ENCODE assay signal across 10 cellular contexts in the genomic region with DNA sequence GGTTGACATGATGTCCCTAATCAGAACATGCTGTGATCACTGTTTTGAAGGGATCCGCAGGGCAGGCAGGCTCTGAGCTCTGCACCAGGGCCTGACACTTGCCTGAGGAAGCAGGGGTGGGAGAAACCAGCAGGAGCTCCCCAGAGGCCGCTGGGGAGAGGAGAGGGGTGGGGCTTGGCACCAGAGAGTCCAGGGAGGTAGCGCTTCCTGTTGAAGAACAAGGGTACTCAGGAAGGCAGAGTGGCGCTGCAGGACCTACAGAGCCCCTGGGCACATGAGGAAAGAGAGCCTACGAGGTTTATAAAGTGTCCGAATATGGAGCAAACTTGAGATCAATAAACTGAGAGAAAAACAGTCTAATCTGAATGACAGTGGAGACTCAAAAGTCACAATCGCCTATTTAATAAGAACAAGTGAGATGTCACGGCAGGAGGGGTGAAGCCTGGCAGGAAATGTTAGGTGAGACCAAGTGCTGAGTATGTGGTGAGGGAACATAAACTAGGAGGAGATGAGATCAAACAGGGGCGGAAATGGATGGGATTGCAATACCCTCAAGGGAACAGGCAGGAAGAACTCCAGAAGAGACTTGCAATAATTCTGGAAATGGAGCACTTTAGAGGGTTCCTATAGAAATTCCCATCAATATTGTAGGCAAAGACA. TPM values are rescaled to one million over a fixed set of nuclear protein-coding genes. Genes with fewer than 3 reads are reported as not detected.
DNase-seq lines count a peak whose midpoint lies in the region; ATAC-seq, FAIRE-seq and TF ChIP-seq lines count a peak whose summit lies in the region.
"Had no signal": no experiment of that assay in that cellular context is flagged by ENCODE, and none has a peak within 500 bp of the region (broad histone marks: within the 10 kb centered on the region; RNA-seq: fewer than 3 reads in every experiment).

No MANE protein-coding gene starts in this region.

- TF ChIP-seq EP300 in A549 (IDR thresholded peaks at IDR 0.05) (no peak), K562 (IDR thresholded peaks at IDR 0.05; ENCODE audit: low read length) (no peak)

- BruUV-seq in K562 (replicated peaks; lab: Mats Ljungman, UMichigan): no TSS peak

- no peak for TF ChIP-seq RAD21 in A549 (conservative IDR thresholded peaks at IDR 0.05 in 1 of 2, IDR thresholded peaks at IDR 0.05 in 1 of 2)
- TF ChIP-seq RAD21 in K562 (CRISPR knock-in tag; conservative IDR thresholded peaks at IDR 0.05 in 1 of 2, IDR thresholded peaks at IDR 0.05 in 1 of 2): no peak

- H3K79me2 ChIP-seq in K562 (ENCODE audit: control insufficient read depth, insufficient read depth, low read length): no peaks in the 10 kb centered on the region

- H3K9me3 ChIP-seq in A549 (no peaks in the 10 kb centered on the region), K562 (replicated peaks; ENCODE audit: control insufficient read depth, insufficient read depth, low read depth, low read length) (no peaks in the 10 kb centered on the region)
- no peaks in the 10 kb centered on the region for H3K9me3 ChIP-seq in CD8-positive, alpha-beta memory T cell (ENCODE audit: low read length)

- CTCF ChIA-PET in A549 (lab: Yijun Ruan, JAX) (no interaction called here), K562 (lab: Yijun Ruan, JAX; ENCODE audit: low intra/inter-chr PET ratio) (no interaction called here)
- CTCF ChIA-PET in CD8-positive, alpha-beta memory T cell (lab: Charles Lee): no interaction called here

- no peaks in the 10 kb centered on the region for H3K9me1 ChIP-seq in K562 (ENCODE audit: control insufficient read depth, insufficient read depth, low read length)

- WGBS in A549 (ENCODE audit: missing lambda C conversion rate): 24% methylated on average over 9 of the region's 9 CpGs
- 0% methylated on average over 8 of the region's 9 CpGs for WGBS in K562 (ENCODE audit: insufficient coverage, low coverage, missing lambda C conversion rate)

- TF ChIP-seq CTCF in A549 (IDR thresholded peaks at IDR 0.05): no peak
- no peak for TF ChIP-seq CTCF in K562 (IDR thresholded peaks at IDR 0.05 in 2 of 3, conservative IDR thresholded peaks at IDR 0.05 in 1 of 3; ENCODE audit: insufficient read depth in 2 of 3, low read depth in 1 of 3, low read length in 3 of 3)
- TF ChIP-seq CTCF in foreskin keratinocyte (conservative IDR thresholded peaks at IDR 0.05): no peak

- H3K27me3 ChIP-seq in K562 (ENCODE audit: control insufficient read depth in 2 of 2, insufficient read depth in 2 of 2, low read length in 2 of 2) (peaks cover 23 to 43% of the 10 kb centered on the region in 2 experiments; a peak in 4 of 5 replicates), foreskin keratinocyte (peaks cover 39% of the 10 kb centered on the region)
- H3K27me3 ChIP-seq in CD8-positive, alpha-beta memory T cell (ENCODE audit: insufficient read depth, low read length, poor library complexity, severe bottlenecking): peaks cover 11% of the 10 kb centered on the region

- H3K36me3 ChIP-seq in K562 (ENCODE audit: control insufficient read depth, insufficient read depth, low read length): no peaks in the 10 kb centered on the region
- H3K36me3 ChIP-seq in CD8-positive, alpha-beta memory T cell (ENCODE audit: insufficient read depth, low read length): no peaks in the 10 kb centered on the region

- H3K4me1 ChIP-seq in A549 (no peaks in the 10 kb centered on the region), K562 (replicated peaks in 1 of 2; ENCODE audit: control insufficient read depth in 2 of 2, insufficient read depth in 2 of 2, low read length in 2 of 2) (peaks cover 0 to 5% of the 10 kb centered on the region in 2 experiments; a peak in 1 of 5 replicates), foreskin keratinocyte (no peaks in the 10 kb centered on the region)
- H3K4me1 ChIP-seq in CD8-positive, alpha-beta memory T cell (ENCODE audit: insufficient read depth, low read length): peaks cover 10% of the 10 kb centered on the region

- H3K27ac Mint-ChIP-seq in CD8-positive, alpha-beta memory T cell: no peak overlapping the region
- H3K27ac Mint-ChIP-seq: CD4-positive, CD25-positive, alpha-beta regulatory T cell had no signal

- no peak overlapping the region for H3K9ac ChIP-seq in K562 (ENCODE audit: insufficient read depth in 1 of 2, low read depth in 2 of 2, low read length in 2 of 2)

- no peaks in the 10 kb centered on the region for H3K9me3 Mint-ChIP-seq in CD8-positive, alpha-beta memory T cell
- H3K9me3 Mint-ChIP-seq: CD4-positive, CD25-positive, alpha-beta regulatory T cell had no signal

- peaks cover 20 to 28% of the 10 kb centered on the region in 2 donors for H3K27me3 Mint-ChIP-seq in CD8-positive, alpha-beta memory T cell

- no peaks in the 10 kb centered on the region for H4K20me1 ChIP-seq in K562 (replicated peaks; ENCODE audit: control insufficient read depth, insufficient read depth, low read length)

- intact Hi-C loops in K562 (cut with micrococcal nuclease): no loop called here
- intact Hi-C loops in sciatic nerve (cut with DNase I): no loop called here

- no peaks in the 10 kb centered on the region for H3K36me3 Mint-ChIP-seq in CD8-positive, alpha-beta memory T cell
- H3K36me3 Mint-ChIP-seq: CD4-positive, CD25-positive, alpha-beta regulatory T cell had no signal

- H3K27ac ChIP-seq in A549 (no peak overlapping the region), K562 (ENCODE audit: extremely low read depth, low read depth, low read length) (no peak overlapping the region), foreskin keratinocyte (no peak overlapping the region)
- H3K27ac ChIP-seq in CD8-positive, alpha-beta memory T cell (ENCODE audit: low read depth, low read length): no peak overlapping the region

- DNase-seq in A549 (ENCODE audit: low read depth in 1 of 2, low spot score in 1 of 2) (no peak), K562 (ENCODE audit: extremely low read depth in 1 of 4, low spot score in 3 of 4) (no peak), sciatic nerve (ENCODE audit: low spot score) (no peak), foreskin keratinocyte (no peak)
- DNase-seq in Jurkat, Clone E6-1 (ENCODE audit: low read depth, low spot score): peak; percentile 28
- DNase-seq in CD8-positive, alpha-beta memory T cell: no peak
- DNase-seq: CD4-positive, CD25-positive, alpha-beta regulatory T cell had no signal

- H3K4me3 Mint-ChIP-seq in CD8-positive, alpha-beta memory T cell: no peak overlapping the region
- H3K4me3 Mint-ChIP-seq: CD4-positive, CD25-positive, alpha-beta regulatory T cell had no signal

- H2AFZ ChIP-seq in K562 (ENCODE audit: low read depth, low read length): no peak overlapping the region

- no peak overlapping the region for H3K4me3 ChIP-seq in A549
- H3K4me3 ChIP-seq in Jurkat, Clone E6-1 (ENCODE audit: low read length): no peak overlapping the region
- H3K4me3 ChIP-seq in K562: no peak overlapping the region
- no peak overlapping the region for H3K4me3 ChIP-seq in CD8-positive, alpha-beta memory T cell (ENCODE audit: low read length)

- TF ChIP-seq POLR2A in A549 (IDR thresholded peaks at IDR 0.05; ENCODE audit: low read length): no peak
- no peak for TF ChIP-seq POLR2A in K562 (conservative IDR thresholded peaks at IDR 0.05)

- peaks cover 0 to 5% (median 3%) of the 10 kb centered on the region in 3 donors for H3K4me1 Mint-ChIP-seq in CD8-positive, alpha-beta memory T cell

- POLR2A ChIA-PET in A549 (lab: Yijun Ruan, JAX): no interaction called here
- POLR2A ChIA-PET in K562 (lab: Yijun Ruan, JAX): no interaction called here
- POLR2A ChIA-PET in CD8-positive, alpha-beta memory T cell (lab: Charles Lee): no interaction called here

- FAIRE-seq in A549 (lab: Jason Lieb, UNC) (no peak), K562 (lab: Jason Lieb, UNC) (no peak)
- FAIRE-seq: colon had no signal

- peak in 1 of 2 experiments; percentile 60; a peak in 3 of 6 replicates for ATAC-seq in A549
- ATAC-seq in GM18907 (IDR thresholded peaks at IDR 0.05; ENCODE audit: unreplicated experiment): peak; percentile 60
- ATAC-seq in K562: peak; percentile 28; the same call in 2 of the 3 replicates
- ATAC-seq in sciatic nerve: no peak
- no peak for ATAC-seq in foreskin keratinocyte
- no peak for ATAC-seq in HG03521 (IDR thresholded peaks at IDR 0.05; ENCODE audit: unreplicated experiment)

- peak overlapping the region; percentile 28; the same call in 1 of the 3 replicates for H3K4me2 ChIP-seq in A549
- H3K4me2 ChIP-seq in K562 (ENCODE audit: insufficient read depth, low read length): no peak overlapping the region

- in situ Hi-C loops in K562 (cut with MboI): no loop called here

TF ChIP-seq in A549, 52 proteins besides CTCF, POLR2A, EP300 and RAD21 (continues in another document):
- TF ChIP-seq NFE2L2 (conservative IDR thresholded peaks at IDR 0.05; ENCODE audit: low read length): no peak

TF ChIP-seq in K562, 482 proteins besides CTCF, POLR2A, EP300 and RAD21 (continues in another document):
- TF ChIP-seq NR3C1 (CRISPR knock-in tag; IDR thresholded peaks at IDR 0.05) (no peak), WHSC1 (IDR thresholded peaks at IDR 0.05; ENCODE audit: low read length) (no peak)

RNA-seq across cellular contexts. Expression of gene TBXT, which starts 5.8 kb away (rescaled TPM):
- not detected in 2 replicates for polyA plus RNA-seq in A549 (2011; rRNA removed)
- polyA plus RNA-seq in A549 (2012; cell fraction: cytosol; rRNA removed): 0.04 TPM in 1 of 2 replicates, not detected in the other
- polyA plus RNA-seq in A549 (2012; cell fraction: nucleus; rRNA removed): 0.02 and 0.21 TPM in 2 replicates
- polyA plus RNA-seq in A549 (2017; fragmentation: RNase III; extraction: RNeasy Plus Mini Kit Qiagen cat#74134 plus additional on column Dnase treatment): not detected in 3 replicates
- not detected in 2 replicates for polyA minus RNA-seq in A549 (2011; rRNA and poly(A)+ RNA removed)
- not detected for polyA plus RNA-seq in Jurkat, Clone E6-1 (2012; ENCODE audit: insufficient read depth, insufficient read length)
- total RNA-seq in K562 (2011; cell fraction: chromatin; rRNA removed; ENCODE audit: low replicate concordance): not detected in 2 replicates
- not detected in 2 replicates for total RNA-seq in K562 (2011; cell fraction: nucleolus; rRNA removed)
- total RNA-seq in K562 (2011; cell fraction: nucleoplasm; rRNA removed): not detected in 2 replicates
- not detected in 2 replicates for total RNA-seq in K562 (2014; rRNA removed)
- not detected in 2 replicates for total RNA-seq in K562 (2014; rRNA removed; fragmentation: Illumina TruSeq; extraction: Trizol)
- not detected in 2 replicates for total RNA-seq in K562 (2015; rRNA removed; fragmentation: Illumina TruSeq; extraction: Trizol)
- total RNA-seq in K562 (2021): not detected in 2 replicates
- not detected in 2 replicates for polyA plus RNA-seq in K562 (2011; rRNA removed)
- polyA plus RNA-seq in K562 (2011; cell fraction: cytosol; rRNA removed): not detected in 2 replicates
- polyA plus RNA-seq in K562 (2011; cell fraction: nucleus; rRNA removed): not detected in 2 replicates
- not detected in 2 replicates for polyA plus RNA-seq in K562 (2012)
- not detected in 2 replicates for polyA plus RNA-seq in K562 (2014; fragmentation: Illumina TruSeq; extraction: Trizol)
- polyA plus RNA-seq in K562 (2014; fragmentation: Nextera tagmentation; extraction: Ambion mirVana): not detected
- not detected in 2 replicates for polyA plus RNA-seq in K562 (2014; rRNA removed)
- polyA minus RNA-seq in K562 (2011; rRNA and poly(A)+ RNA removed): not detected in 2 replicates
- not detected in 2 replicates for polyA minus RNA-seq in K562 (2011; cell fraction: cytosol; rRNA and poly(A)+ RNA removed)
- polyA minus RNA-seq in K562 (2011; cell fraction: nucleus; rRNA and poly(A)+ RNA removed): not detected in 2 replicates
- not detected for total RNA-seq in sciatic nerve
- total RNA-seq in CD8-positive, alpha-beta memory T cell: not detected
- polyA plus RNA-seq in CD8-positive, alpha-beta memory T cell: not detected
- not detected in 2 replicates for total RNA-seq in foreskin keratinocyte
- not detected in 2 replicates for polyA plus RNA-seq in foreskin keratinocyte
- total RNA-seq: CD4-positive, CD25-positive, alpha-beta regulatory T cell had no signal
- polyA plus RNA-seq: CD4-positive, CD25-positive, alpha-beta regulatory T cell had no signal

Comparison
In these comparisons a context has a peak if more than half of its experiments do, and no peak if none do; other contexts are left out.
1. ATAC-seq: peak in GM18907 (single experiment) and K562 (single experiment); none in sciatic nerve (single experiment), foreskin keratinocyte (single experiment) and HG03521 (single experiment).